Comparison of ENCODE assay signal across 19 cellular contexts in the genomic region with DNA sequence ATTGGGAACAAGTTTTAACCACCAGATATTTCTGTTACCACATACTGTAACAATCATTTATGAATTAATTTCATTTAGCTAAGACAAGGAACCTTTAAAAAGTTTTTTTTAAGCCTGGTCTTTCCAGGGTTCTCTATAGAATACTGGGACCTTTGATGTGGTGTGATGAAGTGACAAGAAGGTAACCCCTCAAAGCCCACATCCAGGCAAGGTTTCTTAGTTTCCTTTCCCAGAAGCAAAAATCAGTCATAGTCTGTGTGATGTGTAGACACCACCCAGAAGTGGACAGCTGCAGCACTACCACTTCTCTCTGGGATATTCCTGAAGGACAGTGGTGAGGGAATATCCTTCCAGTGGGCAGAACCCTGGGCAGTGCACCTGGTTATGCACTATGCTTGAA.
DNase-seq lines count a peak whose midpoint lies in the region; ATAC-seq and TF ChIP-seq lines count a peak whose summit lies in the region.
"Had no signal": no experiment of that assay in that cellular context is flagged by ENCODE, and none has a peak within 500 bp of the region (broad histone marks: within the 10 kb centered on the region; RNA-seq: fewer than 3 reads in every experiment).

No MANE protein-coding gene starts in this region.

- in situ Hi-C loops in ACHN (cut with HindIII; ENCODE audit: low pct_ligation_motif_present, low pct_unique_long_range_greater_than_20kb, low sequenced_read_pairs): no loop called here

- no peak overlapping the region for H3K27ac Mint-ChIP-seq in activated CD4-positive, alpha-beta T cell treated with anti-CD3 and anti-CD28 coated beads, Interleukin-2, amount 10 ng/mL, durations not matched to agents 7 days and 5 days
- no peak overlapping the region for H3K27ac Mint-ChIP-seq in activated naive CD8-positive, alpha-beta T cell treated with anti-CD3 and anti-CD28 coated beads, Interleukin-2, amount 50 U/mL, for 24 hours
- no peak overlapping the region for H3K27ac Mint-ChIP-seq in WTC11
- H3K27ac Mint-ChIP-seq: activated naive CD4-positive, alpha-beta T cell treated with anti-CD3 and anti-CD28 coated beads, Interleukin-2, amount 50 U/mL, for 24 hours; dendritic cell treated with granulocyte-macrophage colony-stimulating factor and Interleukin-4, amounts not matched to agents 40 ng/mL and 50 ng/mL, for 4 days had no signal

- peaks cover 18% of the 10 kb centered on the region for H3K4me1 Mint-ChIP-seq in activated CD4-positive, alpha-beta T cell treated with anti-CD3 and anti-CD28 coated beads, Interleukin-2, amount 10 ng/mL, durations not matched to agents 7 days and 5 days
- H3K4me1 Mint-ChIP-seq in activated naive CD8-positive, alpha-beta T cell treated with anti-CD3 and anti-CD28 coated beads, Interleukin-2, amount 50 U/mL, for 24 hours: peaks cover 13% of the 10 kb centered on the region
- peaks cover 19% of the 10 kb centered on the region for H3K4me1 Mint-ChIP-seq in WTC11
- H3K4me1 Mint-ChIP-seq: neural crest cell had no signal

- peaks cover 75% of the 10 kb centered on the region for H3K36me3 Mint-ChIP-seq in activated CD4-positive, alpha-beta T cell treated with anti-CD3 and anti-CD28 coated beads, Interleukin-2, amount 10 ng/mL, durations not matched to agents 7 days and 5 days (ENCODE audit: low read depth)
- H3K36me3 Mint-ChIP-seq in activated naive CD8-positive, alpha-beta T cell treated with anti-CD3 and anti-CD28 coated beads, Interleukin-2, amount 50 U/mL, for 24 hours (ENCODE audit: low read depth): peaks cover 41% of the 10 kb centered on the region
- H3K36me3 Mint-ChIP-seq in WTC11: peaks cover 27% of the 10 kb centered on the region

- H3K27me3 Mint-ChIP-seq in activated CD4-positive, alpha-beta T cell treated with anti-CD3 and anti-CD28 coated beads, Interleukin-2, amount 10 ng/mL, durations not matched to agents 7 days and 5 days: no peaks in the 10 kb centered on the region
- H3K27me3 Mint-ChIP-seq in activated naive CD8-positive, alpha-beta T cell treated with anti-CD3 and anti-CD28 coated beads, Interleukin-2, amount 50 U/mL, for 24 hours: no peaks in the 10 kb centered on the region
- H3K27me3 Mint-ChIP-seq in WTC11 (ENCODE audit: low read depth): no peaks in the 10 kb centered on the region
- H3K27me3 Mint-ChIP-seq: activated naive CD4-positive, alpha-beta T cell treated with anti-CD3 and anti-CD28 coated beads, Interleukin-2, amount 50 U/mL, for 24 hours; dendritic cell treated with granulocyte-macrophage colony-stimulating factor and Interleukin-4, amounts not matched to agents 40 ng/mL and 50 ng/mL, for 4 days had no signal

- CTCF ChIA-PET in activated CD4-positive, alpha-beta T cell treated with anti-CD3 and anti-CD28 coated beads, Interleukin-2, amount 10 ng/mL, durations not matched to agents 7 days and 5 days (lab: Charles Lee): no interaction called here
- CTCF ChIA-PET in WTC11 (lab: Charles Lee): no interaction called here

- H3K9me3 Mint-ChIP-seq in activated CD4-positive, alpha-beta T cell treated with anti-CD3 and anti-CD28 coated beads, Interleukin-2, amount 10 ng/mL, durations not matched to agents 7 days and 5 days: peaks cover 2% of the 10 kb centered on the region
- H3K9me3 Mint-ChIP-seq in activated naive CD8-positive, alpha-beta T cell treated with anti-CD3 and anti-CD28 coated beads, Interleukin-2, amount 50 U/mL, for 24 hours: no peaks in the 10 kb centered on the region
- peaks cover 15% of the 10 kb centered on the region for H3K9me3 Mint-ChIP-seq in WTC11
- H3K9me3 Mint-ChIP-seq: activated naive CD4-positive, alpha-beta T cell treated with anti-CD3 and anti-CD28 coated beads, Interleukin-2, amount 50 U/mL, for 24 hours had no signal

- peak; percentile 38 for DNase-seq in activated CD4-positive, alpha-beta T cell treated with anti-CD3 and anti-CD28 coated beads, Interleukin-2, amount 10 ng/mL, durations not matched to agents 7 days and 5 days
- no peak for DNase-seq in activated CD4-positive, alpha-beta T cell treated with anti-CD3 and anti-CD28 coated beads for 1 hour
- DNase-seq in activated naive CD8-positive, alpha-beta T cell treated with anti-CD3 and anti-CD28 coated beads, Interleukin-2, amount 50 U/mL, for 24 hours: no peak
- no peak for DNase-seq in WTC11 (ENCODE audit: low spot score)
- DNase-seq in ACHN: no peak
- DNase-seq: C1 segment of cervical spinal cord; DMS 273 treated with DMSO at 0.1 percent for 48 hours; GF-D8; NCI-H1417 treated with DMSO at 0.1 percent for 48 hours; NCI-H2227 treated with DMSO at 0.1 percent for 48 hours; stimulated activated naive CD4-positive, alpha-beta T cell; upper lobe of left lung had no signal

- ATAC-seq in GM21390 (IDR thresholded peaks at IDR 0.05; ENCODE audit: unreplicated experiment): peak; percentile 57
- ATAC-seq in HG03378 (IDR thresholded peaks at IDR 0.05; ENCODE audit: unreplicated experiment): peak; percentile 71
- ATAC-seq in activated naive CD8-positive, alpha-beta T cell treated with anti-CD3 and anti-CD28 coated beads, Interleukin-2, amount 50 U/mL, for 24 hours: peak; percentile 97
- ATAC-seq in WTC11: no peak
- ATAC-seq in HG03565 (IDR thresholded peaks at IDR 0.05; ENCODE audit: unreplicated experiment): no peak
- ATAC-seq: gastroesophageal sphincter had no signal

- H3K4me3 Mint-ChIP-seq in activated CD4-positive, alpha-beta T cell treated with anti-CD3 and anti-CD28 coated beads, Interleukin-2, amount 10 ng/mL, durations not matched to agents 7 days and 5 days: no peak overlapping the region
- no peak overlapping the region for H3K4me3 Mint-ChIP-seq in activated naive CD8-positive, alpha-beta T cell treated with anti-CD3 and anti-CD28 coated beads, Interleukin-2, amount 50 U/mL, for 24 hours
- H3K4me3 Mint-ChIP-seq in WTC11: no peak overlapping the region
- H3K4me3 Mint-ChIP-seq: activated naive CD4-positive, alpha-beta T cell treated with anti-CD3 and anti-CD28 coated beads, Interleukin-2, amount 50 U/mL, for 24 hours; dendritic cell treated with granulocyte-macrophage colony-stimulating factor and Interleukin-4, amounts not matched to agents 40 ng/mL and 50 ng/mL, for 4 days; neural crest cell had no signal

- POLR2A ChIA-PET in activated CD4-positive, alpha-beta T cell treated with anti-CD3 and anti-CD28 coated beads, Interleukin-2, amount 10 ng/mL, durations not matched to agents 7 days and 5 days (lab: Charles Lee): no interaction called here
- POLR2A ChIA-PET in WTC11 (lab: Charles Lee): no interaction called here

- no peak for TF ChIP-seq CTCF in WTC11 (IDR thresholded peaks at IDR 0.05)

TF ChIP-seq in WTC11, 78 proteins besides CTCF, POLR2A, EP300 and RAD21 (continues in another document):
- TF ChIP-seq, protein P1, sequence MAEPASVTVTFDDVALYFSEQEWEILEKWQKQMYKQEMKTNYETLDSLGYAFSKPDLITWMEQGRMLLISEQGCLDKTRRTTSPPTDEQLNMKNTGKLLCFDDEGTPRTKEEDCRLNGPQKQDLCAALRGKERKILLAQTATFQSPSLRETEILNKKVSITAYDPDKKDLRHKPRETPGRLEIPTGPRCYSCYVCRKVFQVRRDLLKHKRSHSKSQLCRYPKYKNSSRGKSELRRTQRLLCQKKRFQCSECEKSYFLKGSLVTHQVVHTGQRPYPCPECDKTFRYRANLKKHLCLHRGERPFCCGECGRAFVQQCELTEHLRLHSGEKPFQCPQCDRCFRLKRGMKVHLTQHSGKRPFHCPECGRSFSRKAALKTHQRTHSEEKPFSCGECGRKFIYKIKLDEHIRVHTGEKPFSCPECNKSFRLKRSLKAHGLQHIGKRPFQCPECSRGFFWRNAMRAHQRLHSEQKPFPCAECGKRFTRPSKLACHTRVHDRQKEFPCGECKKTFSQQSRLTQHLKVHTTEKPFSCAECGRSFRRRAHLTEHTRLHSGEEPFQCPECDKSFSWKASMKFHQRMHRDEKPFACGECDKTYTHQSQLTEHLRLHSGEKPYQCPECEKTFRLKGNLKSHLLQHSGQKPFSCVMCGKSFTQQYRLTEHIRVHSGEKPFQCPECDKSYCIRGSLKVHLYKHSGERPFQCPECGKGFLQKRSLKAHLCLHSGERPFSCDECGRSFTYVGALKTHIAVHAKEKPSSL (CRISPR knock-in tag; conservative IDR thresholded peaks at IDR 0.05): no peak
- TF ChIP-seq JUN (CRISPR knock-in tag; IDR thresholded peaks at IDR 0.05) (no peak), ZNF121 (CRISPR knock-in tag; IDR thresholded peaks at IDR 0.05) (no peak), FOXJ3 (CRISPR knock-in tag; IDR thresholded peaks at IDR 0.05; ENCODE audit: borderline replicate concordance) (no peak), NFATC4 (CRISPR knock-in tag; IDR thresholded peaks at IDR 0.05) (no peak), ATF6 (CRISPR knock-in tag; IDR thresholded peaks at IDR 0.05) (no peak), ESRRA (CRISPR knock-in tag; IDR thresholded peaks at IDR 0.05; ENCODE audit: borderline replicate concordance) (no peak), TCF7 (CRISPR knock-in tag; IDR thresholded peaks at IDR 0.05; ENCODE audit: low read depth) (no peak)

Comparison
In these comparisons a context has a peak if more than half of its experiments do, and no peak if none do; other contexts are left out.
1. ATAC-seq: peak in GM21390 (single experiment), HG03378 (single experiment) and activated naive CD8-positive, alpha-beta T cell treated with anti-CD3 and anti-CD28 coated beads, Interleukin-2, amount 50 U/mL, for 24 hours (single experiment); none in WTC11 (single experiment) and HG03565 (single experiment).